ENCODE assay signal across 19 cellular contexts in genomic region chr20:57249772-57250171, GRCh38. TPM values are rescaled to one million over a fixed set of nuclear protein-coding genes. Genes with fewer than 3 reads are reported as not detected.
DNase-seq lines count a peak whose midpoint lies in the region; ATAC-seq, FAIRE-seq and TF ChIP-seq lines count a peak whose summit lies in the region.
"Had no signal": no experiment of that assay in that cellular context is flagged by ENCODE, and none has a peak within 500 bp of the region (broad histone marks: within the 10 kb centered on the region; RNA-seq: fewer than 3 reads in every experiment).

No MANE protein-coding gene starts in this region.

- no peak overlapping the region for H3K23ac ChIP-seq in H1 (ENCODE audit: insufficient read length)

- 0 out of 2 replicates have a peak, but pooled peaks cover 5% of the 10 kb centered on the region for H4K20me1 ChIP-seq in SU-DHL-6 (ENCODE audit: low read depth, low read length)
- peaks cover 0 to 2% of the 10 kb centered on the region in 2 experiments for H4K20me1 ChIP-seq in H1 (replicated peaks in 1 of 2; ENCODE audit: control insufficient read depth in 1 of 2, insufficient read depth in 2 of 2, low read length in 2 of 2)

- no peak overlapping the region for H4K5ac ChIP-seq in H1 (ENCODE audit: insufficient read length, low read depth, low read length)

- TF ChIP-seq CTCF in natural killer cell (IDR thresholded peaks at IDR 0.05) (no peak), SU-DHL-6 (IDR thresholded peaks at IDR 0.05; ENCODE audit: insufficient read depth, low read length, poor library complexity, severe bottlenecking) (no peak), H1 (IDR thresholded peaks at IDR 0.05; ENCODE audit: control extremely low read depth in 1 of 3, insufficient read depth in 1 of 3, low read depth in 1 of 3, low read length in 3 of 3) (no peak), thyroid gland (IDR thresholded peaks at IDR 0.05) (no peak), upper lobe of right lung (IDR thresholded peaks at IDR 0.05) (no peak)

- H2AFZ ChIP-seq in SU-DHL-6 (ENCODE audit: low read depth, low read length, severe bottlenecking) (no peak overlapping the region), H1 (ENCODE audit: low read length) (no peak overlapping the region)

- no peak overlapping the region for H3K4me3 ChIP-seq in SU-DHL-6 (ENCODE audit: insufficient read depth, low read length, poor library complexity, severe bottlenecking)
- no peak overlapping the region for H3K4me3 ChIP-seq in H1 (ENCODE audit: extremely low read depth in 1 of 4, insufficient read depth in 2 of 4, low read depth in 3 of 4, low read length in 4 of 4)
- H3K4me3 ChIP-seq in thyroid gland (replicated peaks in 1 of 3) = no peak overlapping the region
- no peak overlapping the region for H3K4me3 ChIP-seq in upper lobe of right lung
- H3K4me3 ChIP-seq: HAP-1 had no signal

- peaks cover 3% of the 10 kb centered on the region for H3K79me1 ChIP-seq in H1 (ENCODE audit: low read depth, low read length)

- no peaks in the 10 kb centered on the region for H3K27me3 ChIP-seq in SU-DHL-6 (ENCODE audit: low read length)
- no peaks in the 10 kb centered on the region; a peak in 1 of 7 replicates for H3K27me3 ChIP-seq in H1 (replicated peaks in 1 of 4; ENCODE audit: control insufficient read depth in 3 of 4, extremely low read depth in 1 of 4, insufficient read depth in 3 of 4, low read length in 3 of 4)
- no peaks in the 10 kb centered on the region for H3K27me3 ChIP-seq in thyroid gland
- H3K27me3 ChIP-seq in upper lobe of right lung = peaks cover 6% of the 10 kb centered on the region

- no peak for TF ChIP-seq EP300 in H1 (IDR thresholded peaks at IDR 0.05; ENCODE audit: borderline replicate concordance in 1 of 2, low read depth in 2 of 2, low read length in 2 of 2)

- H3K9ac ChIP-seq in SU-DHL-6 (ENCODE audit: low read length) (no peak overlapping the region), H1 (replicated peaks in 1 of 4; ENCODE audit: extremely low read depth in 1 of 4, low read depth in 3 of 4, low read length in 3 of 4) (no peak overlapping the region)

- H3K4me2 ChIP-seq in SU-DHL-6 (ENCODE audit: low read depth, low read length, poor library complexity, severe bottlenecking) (peak overlapping the region; percentile 23), H1 (ENCODE audit: insufficient read depth in 1 of 2, low read depth in 2 of 2, low read length in 2 of 2) (no peak overlapping the region)

- H2BK120ac ChIP-seq in H1 (replicated peaks; ENCODE audit: low read depth, low read length) = no peak overlapping the region

- H4K91ac ChIP-seq in H1 (replicated peaks; ENCODE audit: insufficient read length, low read length) = no peak overlapping the region

- no peak overlapping the region for H2BK20ac ChIP-seq in H1 (ENCODE audit: low read length)

- POLR2A ChIA-PET in H1 (lab: Charles Lee; ENCODE audit: partially characterized antibody) = no interaction called here

- H3K14ac ChIP-seq in H1 (ENCODE audit: insufficient read length) = no peak overlapping the region

- H3K27ac ChIP-seq in SU-DHL-6 (ENCODE audit: low read depth, low read length) (peak overlapping the region; percentile 40), H1 (ENCODE audit: low read depth, low read length) (no peak overlapping the region), thyroid gland (peak overlapping the region in 2 of 3 donors; percentile 94 to 97), upper lobe of right lung (no peak overlapping the region)
- H3K27ac ChIP-seq: 22Rv1 had no signal

- no peak overlapping the region for H2BK5ac ChIP-seq in H1 (ENCODE audit: low read depth, low read length)

- H3K4me1 ChIP-seq in H1 (replicated peaks in 1 of 4; ENCODE audit: control insufficient read depth in 3 of 4, insufficient read depth in 4 of 4, low read length in 3 of 4) (peaks cover 0 to 8% (median 4%) of the 10 kb centered on the region in 4 experiments; a peak in 4 of 7 replicates), thyroid gland (peaks cover 60 to 82% of the 10 kb centered on the region in 2 donors), upper lobe of right lung (no peaks in the 10 kb centered on the region)
- H3K4me1 ChIP-seq: HAP-1 had no signal

- 0 out of 2 replicates have a peak overlapping the region, but pooled peaks have one; percentile 61 for H2AK5ac ChIP-seq in H1 (ENCODE audit: low read depth, low read length)

- no peak overlapping the region for H3K4ac ChIP-seq in H1 (replicated peaks; ENCODE audit: insufficient read length, low read depth, low read length)

- intact Hi-C loops in natural killer cell (cut with micrococcal nuclease) = no loop called here
- intact Hi-C loops in thyroid gland (cut with DNase I) = loop anchor here (10.0 kb wide), 1 partner anchor 75 kb away; no protein-coding TSS in a partner anchor
- intact Hi-C loops in upper lobe of right lung (cut with DNase I) = no loop called here

- no peak for TF ChIP-seq RAD21 in H1 (IDR thresholded peaks at IDR 0.05 in 1 of 2, conservative IDR thresholded peaks at IDR 0.05 in 1 of 2; ENCODE audit: low read depth in 2 of 2, low read length in 2 of 2)

- H2BK15ac ChIP-seq in H1 (ENCODE audit: low read length) = no peak overlapping the region

- FAIRE-seq in H1 (lab: Jason Lieb, UNC) = no peak
- FAIRE-seq: G401.6, GM12892, GM19239 had no signal

- no peaks in the 10 kb centered on the region for H3K23me2 ChIP-seq in H1 (ENCODE audit: low read depth, low read length)

- peaks cover 17 to 21% of the 10 kb centered on the region in 2 donors for H3K4me1 Mint-ChIP-seq in natural killer cell treated with Interleukin-12 subunit alpha and Interleukin-12 subunit beta and Interleukin-15 and Interleukin-18, amount 100 ng/mL, for 72 hours (ENCODE audit: low read depth in 2 of 2)
- H3K4me1 Mint-ChIP-seq in natural killer cell = peaks cover 12 to 22% of the 10 kb centered on the region in 2 donors

- no peaks in the 10 kb centered on the region for H3K9me2 ChIP-seq in SU-DHL-6 (replicated peaks; ENCODE audit: insufficient read depth, low read length)

- no peak overlapping the region for H3K56ac ChIP-seq in H1 (replicated peaks; ENCODE audit: insufficient read length, low read depth, low read length)

- WGBS in H1 (ENCODE audit: extremely low coverage in 1 of 2, insufficient coverage in 1 of 2, insufficient read length in 1 of 2, insufficient replicate concordance in 2 of 2, low coverage in 1 of 2, low lambda C conversion rate in 2 of 2, missing lambda C conversion rate in 1 of 2), 2 experiments = 92% methylated on average over 3 of the region's 3 CpGs; no CpG with 5 or more reads in 1 of the 2 experiments
- 90 to 98% methylated on average over 3 of the region's 3 CpGs for WGBS in thyroid gland, 2 donors

- no peaks in the 10 kb centered on the region for H3K36me3 Mint-ChIP-seq in natural killer cell treated with Interleukin-12 subunit alpha and Interleukin-12 subunit beta and Interleukin-15 and Interleukin-18, amount 100 ng/mL, for 72 hours
- H3K36me3 Mint-ChIP-seq in natural killer cell = no peaks in the 10 kb centered on the region
- H3K36me3 Mint-ChIP-seq: CD4-positive, CD25-positive, alpha-beta regulatory T cell had no signal

- peaks cover 0 to 11% of the 10 kb centered on the region in 2 donors for H3K27me3 Mint-ChIP-seq in natural killer cell treated with Interleukin-12 subunit alpha and Interleukin-12 subunit beta and Interleukin-15 and Interleukin-18, amount 100 ng/mL, for 72 hours
- H3K27me3 Mint-ChIP-seq in natural killer cell (ENCODE audit: low read depth in 2 of 2) = peaks cover 1 to 5% of the 10 kb centered on the region in 2 donors

- H3K9me3 ChIP-seq in SU-DHL-6 (ENCODE audit: insufficient read depth, low read length) = no peaks in the 10 kb centered on the region
- H3K9me3 ChIP-seq in H1 (ENCODE audit: insufficient read depth in 2 of 2, low read depth in 1 of 2, low read length in 1 of 2) = no peaks in the 10 kb centered on the region
- H3K9me3 ChIP-seq in thyroid gland = no peaks in the 10 kb centered on the region
- no peaks in the 10 kb centered on the region for H3K9me3 ChIP-seq in upper lobe of right lung
- H3K9me3 ChIP-seq: HAP-1 had no signal

- H4K8ac ChIP-seq in H1 (ENCODE audit: extremely low read depth, insufficient read depth, low read length) = no peak overlapping the region

- H3K9me3 Mint-ChIP-seq in natural killer cell treated with Interleukin-12 subunit alpha and Interleukin-12 subunit beta and Interleukin-15 and Interleukin-18, amount 100 ng/mL, for 72 hours = no peaks in the 10 kb centered on the region
- H3K9me3 Mint-ChIP-seq in natural killer cell = no peaks in the 10 kb centered on the region

- no peak overlapping the region for H3K4me3 Mint-ChIP-seq in natural killer cell treated with Interleukin-12 subunit alpha and Interleukin-12 subunit beta and Interleukin-15 and Interleukin-18, amount 100 ng/mL, for 72 hours
- no peak overlapping the region for H3K4me3 Mint-ChIP-seq in natural killer cell
- H3K4me3 Mint-ChIP-seq: CD4-positive, CD25-positive, alpha-beta regulatory T cell had no signal

- H3K27ac Mint-ChIP-seq in natural killer cell treated with Interleukin-12 subunit alpha and Interleukin-12 subunit beta and Interleukin-15 and Interleukin-18, amount 100 ng/mL, for 72 hours = no peak overlapping the region
- no peak overlapping the region for H3K27ac Mint-ChIP-seq in natural killer cell
- H3K27ac Mint-ChIP-seq: CD4-positive, CD25-positive, alpha-beta regulatory T cell had no signal

- no peak overlapping the region for H3K18ac ChIP-seq in H1 (ENCODE audit: extremely low read depth, low read length)

- H3K79me2 ChIP-seq in SU-DHL-6 (ENCODE audit: insufficient read depth, low read length) (peaks cover 99% of the 10 kb centered on the region), H1 (ENCODE audit: control insufficient read depth in 1 of 2, insufficient read depth in 2 of 2, low read length in 2 of 2) (no peaks in the 10 kb centered on the region)

- TF ChIP-seq POLR2A in H1 (IDR thresholded peaks at IDR 0.05; ENCODE audit: control extremely low read depth in 1 of 2, low read depth in 2 of 2, low read length in 2 of 2) = no peak
- TF ChIP-seq POLR2A in thyroid gland (IDR thresholded peaks at IDR 0.05) = no peak

- H3K36me3 ChIP-seq in SU-DHL-6 (ENCODE audit: low read length) = peaks cover 6% of the 10 kb centered on the region; the same call in 1 of the 2 replicates
- no peaks in the 10 kb centered on the region for H3K36me3 ChIP-seq in H1 (ENCODE audit: control insufficient read depth in 2 of 4, insufficient read depth in 4 of 4, low read length in 3 of 4)
- no peaks in the 10 kb centered on the region for H3K36me3 ChIP-seq in thyroid gland
- no peaks in the 10 kb centered on the region for H3K36me3 ChIP-seq in upper lobe of right lung
- H3K36me3 ChIP-seq: HAP-1 had no signal

- CTCF ChIA-PET in H1 (lab: Charles Lee; ENCODE audit: partially characterized antibody) = interaction anchor here (1.3 to 2.0 kb wide), 3 partner anchors 8 to 97 kb away, joined by 3 to 6 read pairs (median 4); no protein-coding TSS in a partner anchor

- peak; percentile 23 for DNase-seq in natural killer cell treated with Interleukin-12 subunit alpha and Interleukin-12 subunit beta and Interleukin-15 and Interleukin-18, amount 100 ng/mL, for 72 hours (ENCODE audit: low spot score)
- DNase-seq in natural killer cell (no peak), H1 (ENCODE audit: low read depth in 1 of 2, low spot score in 2 of 2) (no peak), thyroid gland (no peak), NCI-H748 treated with DMSO at 0.1 percent for 48 hours (lab: John Stamatoyannopoulos, UW) (no peak), upper lobe of right lung (no peak)
- DNase-seq: Calu3; CD4-positive, CD25-positive, alpha-beta regulatory T cell; DMS 273 treated with DMSO at 0.1 percent for 48 hours; EL; GOT3 had no signal

- peaks cover 35% of the 10 kb centered on the region; the same call in 1 of the 2 replicates for H3F3A ChIP-seq in SU-DHL-6 (ENCODE audit: insufficient read depth)

- no peak overlapping the region for H2BK12ac ChIP-seq in H1 (ENCODE audit: low read depth, low read length)

- ATAC-seq in natural killer cell treated with Interleukin-12 subunit alpha and Interleukin-12 subunit beta and Interleukin-15 and Interleukin-18, amount 100 ng/mL, for 72 hours = no peak
- no peak for ATAC-seq in natural killer cell
- ATAC-seq in GM19397 (IDR thresholded peaks at IDR 0.05; ENCODE audit: unreplicated experiment) = no peak
- no peak for ATAC-seq in upper lobe of right lung

RNA-seq across cellular contexts. Expression of gene BMP7, which starts 16.7 kb away (rescaled TPM):
- not detected for total RNA-seq in natural killer cell treated with Interleukin-12 subunit alpha and Interleukin-12 subunit beta and Interleukin-15 and Interleukin-18, amount 100 ng/mL, for 72 hours
- total RNA-seq in natural killer cell = not detected
- 7.2 and 9.2 TPM in 2 replicates for total RNA-seq in H1 (2021; fragmentation: NEBNext Ultra II Directional; extraction: Animal tissue kit (Norgen Biotek cat#: 25700))
- polyA plus RNA-seq in H1 (2011; rRNA removed) = 14.7 and 29.5 TPM in 2 replicates
- polyA plus RNA-seq in H1 (2011; cell fraction: cytosol; rRNA removed) = 19.0 TPM
- polyA plus RNA-seq in H1 (2011; cell fraction: nucleus; rRNA removed) = 26.5 TPM
- polyA plus RNA-seq in H1 (2012, experiment 1 of 2) = 4.3 to 11.0 TPM (median 8.6 TPM) in 4 replicates
- polyA plus RNA-seq in H1 (2012, experiment 2 of 2) = 4.3 TPM
- polyA plus RNA-seq in H1 (2013, experiment 1 of 2) = 8.0 TPM
- polyA plus RNA-seq in H1 (2013, experiment 2 of 2) = 9.6 TPM
- polyA minus RNA-seq in H1 (2011; rRNA and poly(A)+ RNA removed) = 6.7 and 12.4 TPM in 2 replicates
- 14.2 TPM for polyA minus RNA-seq in H1 (2011; cell fraction: cytosol; rRNA and poly(A)+ RNA removed)
- polyA minus RNA-seq in H1 (2011; cell fraction: nucleus; rRNA and poly(A)+ RNA removed) = 13.2 TPM
- 100 to 1,000 TPM in 1 of 4 donors, 10 to 100 TPM in 3; 34.0 to 113 (median 80.2) TPM for total RNA-seq in thyroid gland
- 1.2 TPM for total RNA-seq in upper lobe of right lung
- total RNA-seq: Calu3; CD4-positive, CD25-positive, alpha-beta regulatory T cell had no signal
- polyA plus RNA-seq: BJ; CD4-positive, CD25-positive, alpha-beta regulatory T cell had no signal

Comparison
In these comparisons a context has a peak if more than half of its experiments do, and no peak if none do; other contexts are left out.
1. H3K27ac ChIP-seq: peak in SU-DHL-6 (single experiment) and thyroid gland (2 of 3); none in H1 (single experiment) and upper lobe of right lung (single experiment).